ENCODE assay signal across 8 cellular contexts in the genomic region with DNA sequence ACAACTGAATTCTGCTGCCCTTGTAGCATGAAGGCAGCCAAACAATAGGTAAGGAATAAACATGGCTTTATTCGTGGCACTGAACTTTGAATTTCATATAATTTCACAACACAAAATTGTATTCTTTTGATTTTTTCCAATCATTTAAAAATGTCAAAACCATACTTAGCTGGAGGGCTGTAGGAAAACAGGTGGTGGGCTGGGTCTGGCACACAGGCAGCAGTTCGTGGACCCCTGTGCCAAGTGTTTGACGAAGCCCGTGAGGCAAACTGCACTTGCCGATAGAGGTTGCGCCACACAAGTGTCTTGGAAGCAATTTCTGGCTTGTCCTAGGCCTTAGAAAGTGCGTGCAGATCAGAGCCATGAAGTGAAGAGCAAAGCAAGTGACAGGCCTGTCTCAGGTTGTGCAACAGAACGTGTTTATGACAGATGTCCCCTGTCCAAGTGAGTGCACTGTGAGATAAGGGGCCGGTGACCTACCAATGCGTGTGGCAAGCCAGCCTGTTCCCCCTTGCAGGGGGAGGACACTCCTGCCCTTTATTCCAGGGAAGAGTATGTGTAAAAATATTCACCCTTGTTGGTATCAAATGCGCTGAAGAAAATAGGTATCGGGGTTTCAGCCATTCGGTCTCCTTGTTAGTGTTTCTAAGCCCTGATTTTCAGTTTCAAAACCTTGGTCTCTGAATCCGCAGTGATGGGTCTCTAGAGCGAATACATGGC. TPM values are rescaled to one million over a fixed set of nuclear protein-coding genes. Genes with fewer than 3 reads are reported as not detected.
DNase-seq lines count a peak whose midpoint lies in the region; ATAC-seq and TF ChIP-seq lines count a peak whose summit lies in the region.

No MANE protein-coding gene starts in this region.

- peaks cover 3% of the 10 kb centered on the region for H3K36me3 Mint-ChIP-seq in activated CD4-positive, alpha-beta memory T cell treated with anti-CD3 and anti-CD28 coated beads for 36 hours
- H3K36me3 Mint-ChIP-seq in neural progenitor cell: no peaks in the 10 kb centered on the region

- peak overlapping the region; percentile 35 for H3K27ac Mint-ChIP-seq in activated CD4-positive, alpha-beta memory T cell treated with anti-CD3 and anti-CD28 coated beads for 36 hours
- peak overlapping the region; percentile 53 for H3K27ac Mint-ChIP-seq in neural progenitor cell

- H3K4me3 ChIP-seq in AG10803 (ENCODE audit: low read length): peak overlapping the region; percentile 81
- peak overlapping the region; percentile 76 for H3K4me3 ChIP-seq in Jurkat, Clone E6-1 (ENCODE audit: low read length)
- H3K4me3 ChIP-seq in fibroblast of the aortic adventitia (ENCODE audit: low read depth, low read length): peak overlapping the region; percentile 93
- peak overlapping the region; percentile 83 for H3K4me3 ChIP-seq in neural progenitor cell

- peak overlapping the region; percentile 88 for H3K4me3 Mint-ChIP-seq in activated CD4-positive, alpha-beta memory T cell treated with anti-CD3 and anti-CD28 coated beads for 36 hours
- H3K4me3 Mint-ChIP-seq in neural progenitor cell: peak overlapping the region; percentile 92

- no peaks in the 10 kb centered on the region for H3K79me2 ChIP-seq in neural progenitor cell (ENCODE audit: low read depth)

- H3K4me1 Mint-ChIP-seq in activated CD4-positive, alpha-beta memory T cell treated with anti-CD3 and anti-CD28 coated beads for 36 hours (ENCODE audit: low read depth): peaks cover 39% of the 10 kb centered on the region
- peaks cover 16% of the 10 kb centered on the region for H3K4me1 Mint-ChIP-seq in neural progenitor cell

- H3K27me3 ChIP-seq in neural progenitor cell: peaks cover 42% of the 10 kb centered on the region

- ATAC-seq in GM18873 (IDR thresholded peaks at IDR 0.05; ENCODE audit: low FRiP score, unreplicated experiment) (peak; percentile 33), GM19467 (IDR thresholded peaks at IDR 0.05; ENCODE audit: unreplicated experiment) (no peak)

- H4K20me1 ChIP-seq in neural progenitor cell (ENCODE audit: low read depth): no peaks in the 10 kb centered on the region

- H3F3A ChIP-seq in neural progenitor cell (ENCODE audit: low read depth): no peaks in the 10 kb centered on the region

- no peaks in the 10 kb centered on the region for H3K9me3 ChIP-seq in neural progenitor cell (ENCODE audit: low read depth)

- H3K27me3 Mint-ChIP-seq in activated CD4-positive, alpha-beta memory T cell treated with anti-CD3 and anti-CD28 coated beads for 36 hours: no peaks in the 10 kb centered on the region
- H3K27me3 Mint-ChIP-seq in neural progenitor cell (ENCODE audit: insufficient read depth, low read depth): peaks cover 10% of the 10 kb centered on the region

- CTCF ChIA-PET in activated CD4-positive, alpha-beta memory T cell treated with anti-CD3 and anti-CD28 coated beads for 36 hours (lab: Charles Lee): interaction anchor here (0.6 kb wide), 1 partner anchor 140 kb away, joined by 4 read pairs; no protein-coding TSS in a partner anchor

- H3K9ac ChIP-seq in neural progenitor cell: no peak overlapping the region

- DNase-seq in AG10803 (ENCODE audit: low read depth): peak; percentile 36
- no peak for DNase-seq in Jurkat, Clone E6-1 (ENCODE audit: low read depth, low spot score)
- DNase-seq in activated CD4-positive, alpha-beta memory T cell treated with anti-CD3 and anti-CD28 coated beads for 36 hours: peak; percentile 17
- DNase-seq in fibroblast of the aortic adventitia (ENCODE audit: low read depth): peak; percentile 40
- DNase-seq in neural progenitor cell (ENCODE audit: low spot score): no peak
- no peak for DNase-seq in 8988T

- H3K4me1 ChIP-seq in neural progenitor cell: no peaks in the 10 kb centered on the region

- H3K9me3 Mint-ChIP-seq in activated CD4-positive, alpha-beta memory T cell treated with anti-CD3 and anti-CD28 coated beads for 36 hours: no peaks in the 10 kb centered on the region
- no peaks in the 10 kb centered on the region for H3K9me3 Mint-ChIP-seq in neural progenitor cell

- no peak overlapping the region for H3K27ac ChIP-seq in neural progenitor cell

- H3K36me3 ChIP-seq in neural progenitor cell: no peaks in the 10 kb centered on the region

- POLR2A ChIA-PET in activated CD4-positive, alpha-beta memory T cell treated with anti-CD3 and anti-CD28 coated beads for 36 hours (lab: Charles Lee): no interaction called here

- TF ChIP-seq CTCF in AG10803 (conservative IDR thresholded peaks at IDR 0.05; ENCODE audit: low read length) (no peak), fibroblast of the aortic adventitia (IDR thresholded peaks at IDR 0.05; ENCODE audit: insufficient read depth, low read length) (no peak), neural progenitor cell (IDR thresholded peaks at IDR 0.05) (no peak)

- peak overlapping the region; percentile 97 for H3K4me2 ChIP-seq in neural progenitor cell

- intact Hi-C loops in activated CD4-positive, alpha-beta memory T cell treated with anti-CD3 and anti-CD28 coated beads for 36 hours (cut with micrococcal nuclease): loop anchor here (2.0 to 5.0 kb wide), 3 partner anchors 134 to 426 kb away; partner anchors contain the start of genes GNPTAB, NUP37, PARPBP and WASHC3

- peak overlapping the region; percentile 89 for H2AFZ ChIP-seq in neural progenitor cell (replicated peaks)

RNA-seq across cellular contexts. Expression of gene CHPT1, which starts 0.8 kb away (rescaled TPM):
- polyA plus RNA-seq in Jurkat, Clone E6-1 (2012; ENCODE audit: insufficient read depth, insufficient read length): 28.9 TPM
- total RNA-seq in activated CD4-positive, alpha-beta memory T cell treated with anti-CD3 and anti-CD28 coated beads for 36 hours: 10 to 100 TPM; 20.6 to 23.0 TPM
- total RNA-seq in fibroblast of the aortic adventitia (ENCODE audit: low replicate concordance) (14.4 and 27.4 TPM in 2 replicates), neural progenitor cell (ENCODE audit: low replicate concordance) (6.5 and 12.7 TPM in 2 replicates)

RNA-seq across cellular contexts. Expression of gene SYCP3, which starts 42.6 kb away (rescaled TPM):
- not detected for polyA plus RNA-seq in Jurkat, Clone E6-1 (2012; ENCODE audit: insufficient read depth, insufficient read length)
- under 1 TPM in 1 of 2 experiments, not detected in 1; 0.07 TPM for total RNA-seq in activated CD4-positive, alpha-beta memory T cell treated with anti-CD3 and anti-CD28 coated beads for 36 hours
- 0.18 and 0.82 TPM in 2 replicates for total RNA-seq in fibroblast of the aortic adventitia (ENCODE audit: low replicate concordance)
- total RNA-seq in neural progenitor cell (ENCODE audit: low replicate concordance): 0.03 and 0.04 TPM in 2 replicates

Comparison
In these comparisons a context has a peak if more than half of its experiments do, and no peak if none do; other contexts are left out.
1. DNase-seq: peak in AG10803 (single experiment), activated CD4-positive, alpha-beta memory T cell treated with anti-CD3 and anti-CD28 coated beads for 36 hours (single experiment) and fibroblast of the aortic adventitia (single experiment); none in Jurkat, Clone E6-1 (single experiment), neural progenitor cell (single experiment) and 8988T (single experiment).
2. Peak in every context shown above with its lines, with median percentiles within 50 percentile points of each other: H3K4me3 ChIP-seq.